ENCODE assay signal across 8 cellular contexts in the genomic region with DNA sequence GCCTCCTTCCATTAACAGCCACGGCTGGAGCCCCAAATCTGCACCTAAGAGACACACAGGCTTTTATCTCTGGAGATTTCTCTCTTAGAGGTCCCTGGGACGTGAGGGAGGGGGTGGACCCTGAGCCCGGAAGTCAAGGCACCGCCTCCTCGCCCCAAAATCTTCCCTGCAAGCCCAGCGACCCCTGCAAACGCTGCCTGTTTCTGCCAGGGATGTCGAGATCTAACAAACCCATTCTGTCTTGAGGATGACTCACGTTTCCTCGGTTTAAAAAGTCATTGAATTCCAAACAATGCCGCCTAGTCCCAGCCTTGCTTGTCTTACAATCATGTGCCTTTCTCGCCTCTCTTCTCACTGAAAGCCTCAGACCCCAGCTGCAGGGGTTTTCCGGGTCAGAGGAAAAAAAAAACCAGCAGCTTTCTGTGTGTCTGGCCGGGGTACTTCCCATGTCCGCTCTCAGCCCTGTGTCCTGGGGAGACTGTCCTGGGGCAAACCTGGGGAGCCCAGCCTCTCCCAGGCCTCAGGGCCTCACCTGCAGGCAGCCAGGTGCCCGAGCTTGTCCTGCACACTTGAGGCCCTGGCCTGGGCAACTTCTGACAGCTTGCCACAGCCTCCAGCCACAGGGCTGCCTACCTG. TPM values are rescaled to one million over a fixed set of nuclear protein-coding genes. Genes with fewer than 3 reads are reported as not detected.
DNase-seq lines count a peak whose midpoint lies in the region; ATAC-seq and TF ChIP-seq lines count a peak whose summit lies in the region.

No MANE protein-coding gene starts in this region.

- H3K9me3 ChIP-seq in Karpas-422 (ENCODE audit: low read length) = no peaks in the 10 kb centered on the region

- DNase-seq in EH (ENCODE audit: low read depth) (peak; percentile 75), Karpas-422 (no peak), brain pericyte (ENCODE audit: low read depth, low spot score) (peak; percentile 25), kidney epithelial cell (ENCODE audit: low read depth) (peak; percentile 71), NCI-H510A (lab: John Stamatoyannopoulos, UW) (no peak)

- peak overlapping the region; percentile 4 for H3K4me2 ChIP-seq in Karpas-422 (ENCODE audit: low read depth, low read length, poor library complexity, severe bottlenecking)

- H3K4me1 ChIP-seq in Karpas-422 (ENCODE audit: low read length) = peaks cover 4% of the 10 kb centered on the region

- no peaks in the 10 kb centered on the region for H3K27me3 Mint-ChIP-seq in stimulated activated naive CD8-positive, alpha-beta T cell treated with anti-CD3 and anti-CD28 coated beads, Interleukin-15, Interleukin-2, amounts not matched to agents 100 ng/mL and 50 ng/mL, for 24 hours

- H3K79me2 ChIP-seq in Karpas-422 (ENCODE audit: low read length) = no peaks in the 10 kb centered on the region

- H3K4me3 ChIP-seq in Karpas-422 (ENCODE audit: low read length) (no peak overlapping the region), kidney epithelial cell (ENCODE audit: low read depth, low read length) (no peak overlapping the region)

- H3K4me1 Mint-ChIP-seq in stimulated activated naive CD8-positive, alpha-beta T cell treated with anti-CD3 and anti-CD28 coated beads, Interleukin-15, Interleukin-2, amounts not matched to agents 100 ng/mL and 50 ng/mL, for 24 hours (ENCODE audit: low read depth) = peaks cover 21% of the 10 kb centered on the region

- 0 out of 2 replicates have a peak overlapping the region, but pooled peaks have one; percentile 20 for H3K9ac ChIP-seq in Karpas-422 (ENCODE audit: low read length)

- no peaks in the 10 kb centered on the region for H3K36me3 Mint-ChIP-seq in stimulated activated naive CD8-positive, alpha-beta T cell treated with anti-CD3 and anti-CD28 coated beads, Interleukin-15, Interleukin-2, amounts not matched to agents 100 ng/mL and 50 ng/mL, for 24 hours (ENCODE audit: low read depth)

- H3K27me3 ChIP-seq in Karpas-422 (ENCODE audit: low read length) = no peaks in the 10 kb centered on the region
- H3K27me3 ChIP-seq in kidney epithelial cell (ENCODE audit: control insufficient read depth, insufficient read depth, low read length) = no peaks in the 10 kb centered on the region

- H3K27ac Mint-ChIP-seq in stimulated activated naive CD8-positive, alpha-beta T cell treated with anti-CD3 and anti-CD28 coated beads, Interleukin-15, Interleukin-2, amounts not matched to agents 100 ng/mL and 50 ng/mL, for 24 hours = peak overlapping the region; percentile 74

- no peak overlapping the region for H3K27ac ChIP-seq in Karpas-422 (ENCODE audit: low read length)

- no peak for TF ChIP-seq CTCF in kidney epithelial cell (IDR thresholded peaks at IDR 0.05; ENCODE audit: insufficient read depth, low read length, poor library complexity, severe bottlenecking)

- H3K9me2 ChIP-seq in Karpas-422 (replicated peaks; ENCODE audit: insufficient read depth, low read length) = no peaks in the 10 kb centered on the region

- H4K20me1 ChIP-seq in Karpas-422 (ENCODE audit: insufficient read depth, low read depth, low read length) = no peaks in the 10 kb centered on the region

- H3K4me3 Mint-ChIP-seq in stimulated activated naive CD8-positive, alpha-beta T cell treated with anti-CD3 and anti-CD28 coated beads, Interleukin-15, Interleukin-2, amounts not matched to agents 100 ng/mL and 50 ng/mL, for 24 hours = peak overlapping the region; percentile 37

- ATAC-seq in HG03095 (IDR thresholded peaks at IDR 0.05; ENCODE audit: unreplicated experiment) (no peak), HG02642 (IDR thresholded peaks at IDR 0.05; ENCODE audit: poor library complexity, unreplicated experiment) (no peak)

- H3K9me3 Mint-ChIP-seq in stimulated activated naive CD8-positive, alpha-beta T cell treated with anti-CD3 and anti-CD28 coated beads, Interleukin-15, Interleukin-2, amounts not matched to agents 100 ng/mL and 50 ng/mL, for 24 hours = no peaks in the 10 kb centered on the region

- H2AFZ ChIP-seq in Karpas-422 (ENCODE audit: low read length) = peak overlapping the region; percentile 67; the same call in 1 of the 2 replicates

- H3K36me3 ChIP-seq in Karpas-422 (ENCODE audit: insufficient read depth, low read length) (no peaks in the 10 kb centered on the region), kidney epithelial cell (ENCODE audit: control insufficient read depth, insufficient read depth, low read length) (no peaks in the 10 kb centered on the region)

RNA-seq across cellular contexts. Expression of a gene that starts 15.4 kb away (rescaled TPM):
- 44.5 and 96.8 TPM in 2 replicates for total RNA-seq in Karpas-422 (2014; rRNA removed; shearing (Covaris generic); ENCODE audit: low replicate concordance)
- 70.4 and 78.3 TPM in 2 replicates for total RNA-seq in kidney epithelial cell

RNA-seq across cellular contexts. Expression of a gene that starts 24.1 kb away (rescaled TPM):
- total RNA-seq in Karpas-422 (2014; rRNA removed; shearing (Covaris generic); ENCODE audit: low replicate concordance) = not detected in 2 replicates
- total RNA-seq in kidney epithelial cell = 11.9 and 12.6 TPM in 2 replicates

Comparison
In these comparisons a context has a peak if more than half of its experiments do, and no peak if none do; other contexts are left out.
1. DNase-seq: peak in EH (single experiment), brain pericyte (single experiment) and kidney epithelial cell (single experiment); none in Karpas-422 (single experiment) and NCI-H510A (single experiment).
2. RNA of a gene that starts 24.1 kb away (total RNA-seq): 11.9 to 12.6 TPM in kidney epithelial cell; not detected in Karpas-422; every median in the first group is over 10 times any median in the second.